ENCODE assay signal across 10 cellular contexts in genomic region chr20:50562262-50562701, GRCh38. TPM values are rescaled to one million over a fixed set of nuclear protein-coding genes. Genes with fewer than 3 reads are reported as not detected.
DNase-seq lines count a peak whose midpoint lies in the region; ATAC-seq and TF ChIP-seq lines count a peak whose summit lies in the region.
"Had no signal": no experiment of that assay in that cellular context is flagged by ENCODE, and none has a peak within 500 bp of the region (broad histone marks: within the 10 kb centered on the region; RNA-seq: fewer than 3 reads in every experiment).

No MANE protein-coding gene starts in this region.

- H3K9ac ChIP-seq in SK-N-MC (ENCODE audit: insufficient read length): no peak overlapping the region
- H3K9ac ChIP-seq in stomach smooth muscle (ENCODE audit: low read length in 2 of 2): no peak overlapping the region

- H3K9me3 Mint-ChIP-seq in T-helper 2 cell treated with Interferon-gamma antibody and Interleukin-4, amounts not matched to agents 5 μg/mL and 100 μg/mL, for 36 hours: no peaks in the 10 kb centered on the region
- H3K9me3 Mint-ChIP-seq: activated CD4-positive, alpha-beta T cell treated with anti-CD3 and anti-CD28 coated beads, Interleukin-2, amount 10 ng/mL, durations not matched to agents 7 days and 5 days had no signal

- peak overlapping the region; percentile 37 for H3K27ac ChIP-seq in SK-N-MC
- H3K27ac ChIP-seq in heart right ventricle: peak overlapping the region in 5 of 10 donors; percentile 21 to 62 (median 31)
- H3K27ac ChIP-seq in stomach smooth muscle (ENCODE audit: low read length): peak overlapping the region; percentile 53

- 75 to 86% methylated on average over 7 of the region's 7 CpGs for WGBS in heart right ventricle, 2 donors

- H3K4me3 ChIP-seq in SK-N-MC: no peak overlapping the region
- H3K4me3 ChIP-seq in heart right ventricle: no peak overlapping the region
- no peak overlapping the region for H3K4me3 ChIP-seq in stomach smooth muscle (ENCODE audit: low read length in 2 of 2)

- H3K4me1 Mint-ChIP-seq in T-helper 2 cell treated with Interferon-gamma antibody and Interleukin-4, amounts not matched to agents 5 μg/mL and 100 μg/mL, for 36 hours (ENCODE audit: low read depth): peaks cover 36% of the 10 kb centered on the region

- no peak overlapping the region for H3K4me3 Mint-ChIP-seq in T-helper 2 cell treated with Interferon-gamma antibody and Interleukin-4, amounts not matched to agents 5 μg/mL and 100 μg/mL, for 36 hours
- H3K4me3 Mint-ChIP-seq: activated CD4-positive, alpha-beta T cell treated with anti-CD3 and anti-CD28 coated beads, Interleukin-2, amount 10 ng/mL, durations not matched to agents 7 days and 5 days had no signal

- peak overlapping the region; percentile 83 for H3K27ac Mint-ChIP-seq in T-helper 2 cell treated with Interferon-gamma antibody and Interleukin-4, amounts not matched to agents 5 μg/mL and 100 μg/mL, for 36 hours

- no peaks in the 10 kb centered on the region for H3K27me3 ChIP-seq in heart right ventricle
- H3K27me3 ChIP-seq in stomach smooth muscle (ENCODE audit: control insufficient read depth in 1 of 2, insufficient read depth in 2 of 2, low read length in 2 of 2): no peaks in the 10 kb centered on the region

- DNase-seq in T-helper 2 cell treated with Interferon-gamma antibody and Interleukin-4, amounts not matched to agents 5 μg/mL and 100 μg/mL, for 36 hours (ENCODE audit: low spot score): no peak
- DNase-seq in T-helper 2 cell: no peak
- DNase-seq in SK-N-MC (ENCODE audit: low read depth, low spot score): no peak
- DNase-seq in heart right ventricle: no peak
- DNase-seq in D341Med (ENCODE audit: low spot score): no peak
- no peak for DNase-seq in stimulated activated CD4-positive, alpha-beta T cell treated with anti-CD3 and anti-CD28 coated beads, Interleukin-4, amount 100 ng/mL, for 4 hours
- DNase-seq: activated CD4-positive, alpha-beta T cell treated with anti-CD3 and anti-CD28 coated beads, Interleukin-2, amount 10 ng/mL, durations not matched to agents 7 days and 5 days; NCI-H2171 had no signal

- H3K4me1 ChIP-seq in heart right ventricle (peaks cover 0 to 70% (median 38%) of the 10 kb centered on the region in 9 donors), stomach smooth muscle (ENCODE audit: control insufficient read depth, insufficient read depth, low read length) (peaks cover 21% of the 10 kb centered on the region)

- H3K27me3 Mint-ChIP-seq in T-helper 2 cell treated with Interferon-gamma antibody and Interleukin-4, amounts not matched to agents 5 μg/mL and 100 μg/mL, for 36 hours (ENCODE audit: low read depth): no peaks in the 10 kb centered on the region
- H3K27me3 Mint-ChIP-seq: activated CD4-positive, alpha-beta T cell treated with anti-CD3 and anti-CD28 coated beads, Interleukin-2, amount 10 ng/mL, durations not matched to agents 7 days and 5 days had no signal

- H3K36me3 Mint-ChIP-seq in T-helper 2 cell treated with Interferon-gamma antibody and Interleukin-4, amounts not matched to agents 5 μg/mL and 100 μg/mL, for 36 hours (ENCODE audit: low read depth): peaks cover 43% of the 10 kb centered on the region

- no peak for TF ChIP-seq CTCF in heart right ventricle (IDR thresholded peaks at IDR 0.05)

- ATAC-seq in heart right ventricle (peak in 7 of 8 donors; percentile 28 to 66 (median 51)), GM18873 (IDR thresholded peaks at IDR 0.05; ENCODE audit: low FRiP score, unreplicated experiment) (no peak)

- peaks cover 32% of the 10 kb centered on the region for H3K36me3 ChIP-seq in SK-N-MC (ENCODE audit: insufficient read depth, low read length)
- H3K36me3 ChIP-seq in heart right ventricle: peaks cover 0 to 68% (median 4%) of the 10 kb centered on the region in 9 donors
- H3K36me3 ChIP-seq in stomach smooth muscle (ENCODE audit: control insufficient read depth in 2 of 2, insufficient read depth in 2 of 2, low read length in 2 of 2): peaks cover 11 to 21% of the 10 kb centered on the region in 2 donors

- intact Hi-C loops in heart right ventricle (cut with DNase I): loop anchor here in 2 of 10 donors (5.0 kb wide), 2 partner anchors 45 to 50 kb away; partner anchors contain the start of gene PTPN1 (in 1 of the 2)

- H3K9me3 ChIP-seq in SK-N-MC (ENCODE audit: low read depth, low read length) (no peaks in the 10 kb centered on the region), heart right ventricle (no peaks in the 10 kb centered on the region), stomach smooth muscle (ENCODE audit: control insufficient read depth in 2 of 2, low read length in 2 of 2) (no peaks in the 10 kb centered on the region)

RNA-seq across cellular contexts. Expression of gene PTPN1, which starts 52.1 kb away (rescaled TPM):
- 10 to 100 TPM; 25.2 to 40.1 (median 29.4) TPM for total RNA-seq in heart right ventricle
- polyA plus RNA-seq in heart right ventricle: 10 to 100 TPM; 15.5 to 45.3 TPM
